8 cellular contexts compared by ENCODE assay signal in genomic region chr10:32318476-32318896, GRCh38. TPM values are rescaled to one million over a fixed set of nuclear protein-coding genes. Genes with fewer than 3 reads are reported as not detected.
DNase-seq lines count a peak whose midpoint lies in the region; ATAC-seq lines count a peak whose summit lies in the region.

No MANE protein-coding gene starts in this region.

- no peaks in the 10 kb centered on the region for H3K27me3 Mint-ChIP-seq in activated T-helper 1 cell treated with anti-CD3 and anti-CD28 coated beads, Interleukin-12 subunit alpha, Interleukin-12 subunit beta, Interleukin-2, Interleukin-4 antibody, amounts not matched to agents 30 ng/mL and 10 ng/mL and 1 ng/mL, durations not matched to agents 14 hours and 24 hours and 36 hours (ENCODE audit: insufficient read depth)

- DNase-seq in AG20443 (ENCODE audit: low spot score) (peak; percentile 37), GM19240 (ENCODE audit: insufficient read length, low spot score) (no peak), NCI-H524 (lab: John Stamatoyannopoulos, UW) (no peak), cortex of kidney (lab: John Stamatoyannopoulos, UW) (no peak)
- no peak for DNase-seq in activated T-helper 1 cell treated with anti-CD3 and anti-CD28 coated beads, Interleukin-12 subunit alpha, Interleukin-12 subunit beta, Interleukin-2, Interleukin-4 antibody, amounts not matched to agents 30 ng/mL and 10 ng/mL and 1 ng/mL, durations not matched to agents 14 hours and 24 hours and 36 hours (ENCODE audit: low spot score)

- peaks cover 15% of the 10 kb centered on the region for H3K36me3 Mint-ChIP-seq in activated T-helper 1 cell treated with anti-CD3 and anti-CD28 coated beads, Interleukin-12 subunit alpha, Interleukin-12 subunit beta, Interleukin-2, Interleukin-4 antibody, amounts not matched to agents 30 ng/mL and 10 ng/mL and 1 ng/mL, durations not matched to agents 14 hours and 24 hours and 36 hours (ENCODE audit: low read depth)

- intact Hi-C loops in activated T-helper 1 cell treated with anti-CD3 and anti-CD28 coated beads, Interleukin-12 subunit alpha, Interleukin-12 subunit beta, Interleukin-2, Interleukin-4 antibody, amounts not matched to agents 30 ng/mL and 10 ng/mL and 1 ng/mL, durations not matched to agents 14 hours and 24 hours and 36 hours (cut with micrococcal nuclease): loop anchor here (1.0 kb wide), 3 partner anchors 14 to 74 kb away; no protein-coding TSS in a partner anchor

- peak overlapping the region; percentile 15 for H3K27ac ChIP-seq in skeletal muscle tissue (ENCODE audit: low read depth, low read length)

- H3K27me3 ChIP-seq in skeletal muscle tissue (ENCODE audit: control insufficient read depth in 3 of 3, insufficient read depth in 3 of 3, low read length in 3 of 3): no peaks in the 10 kb centered on the region

- H3K4me1 Mint-ChIP-seq in activated T-helper 1 cell treated with anti-CD3 and anti-CD28 coated beads, Interleukin-12 subunit alpha, Interleukin-12 subunit beta, Interleukin-2, Interleukin-4 antibody, amounts not matched to agents 30 ng/mL and 10 ng/mL and 1 ng/mL, durations not matched to agents 14 hours and 24 hours and 36 hours (ENCODE audit: low read depth): peaks cover 57% of the 10 kb centered on the region

- no peaks in the 10 kb centered on the region for H3K9me3 ChIP-seq in skeletal muscle tissue (ENCODE audit: control insufficient read depth in 3 of 3, low read length in 3 of 3)

- peaks cover 10 to 24% (median 23%) of the 10 kb centered on the region in 3 donors for H3K4me1 ChIP-seq in skeletal muscle tissue (ENCODE audit: control insufficient read depth in 3 of 3, insufficient read depth in 3 of 3, low read length in 3 of 3)

- peak; percentile 51 for ATAC-seq in GM18870 (IDR thresholded peaks at IDR 0.05; ENCODE audit: unreplicated experiment)
- ATAC-seq in HG03095 (IDR thresholded peaks at IDR 0.05; ENCODE audit: unreplicated experiment): peak; percentile 54

- H3K4me3 ChIP-seq in skeletal muscle tissue (ENCODE audit: low read length in 3 of 3): no peak overlapping the region

- H3K9ac ChIP-seq in skeletal muscle tissue (ENCODE audit: low read depth in 1 of 3, low read length in 3 of 3): no peak overlapping the region

- peak overlapping the region; percentile 5 for H3K4me3 Mint-ChIP-seq in activated T-helper 1 cell treated with anti-CD3 and anti-CD28 coated beads, Interleukin-12 subunit alpha, Interleukin-12 subunit beta, Interleukin-2, Interleukin-4 antibody, amounts not matched to agents 30 ng/mL and 10 ng/mL and 1 ng/mL, durations not matched to agents 14 hours and 24 hours and 36 hours

- no peaks in the 10 kb centered on the region for H3K36me3 ChIP-seq in skeletal muscle tissue (ENCODE audit: control insufficient read depth in 3 of 3, insufficient read depth in 3 of 3, low read length in 3 of 3)

- no peaks in the 10 kb centered on the region for H3K9me3 Mint-ChIP-seq in activated T-helper 1 cell treated with anti-CD3 and anti-CD28 coated beads, Interleukin-12 subunit alpha, Interleukin-12 subunit beta, Interleukin-2, Interleukin-4 antibody, amounts not matched to agents 30 ng/mL and 10 ng/mL and 1 ng/mL, durations not matched to agents 14 hours and 24 hours and 36 hours

- peak overlapping the region; percentile 69 for H3K27ac Mint-ChIP-seq in activated T-helper 1 cell treated with anti-CD3 and anti-CD28 coated beads, Interleukin-12 subunit alpha, Interleukin-12 subunit beta, Interleukin-2, Interleukin-4 antibody, amounts not matched to agents 30 ng/mL and 10 ng/mL and 1 ng/mL, durations not matched to agents 14 hours and 24 hours and 36 hours

RNA-seq across cellular contexts. Expression of gene EPC1, which starts 28.5 kb away (rescaled TPM):
- 36.5 and 37.8 TPM in 2 replicates for total RNA-seq in activated T-helper 1 cell treated with anti-CD3 and anti-CD28 coated beads, Interleukin-12 subunit alpha, Interleukin-12 subunit beta, Interleukin-2, Interleukin-4 antibody, amounts not matched to agents 30 ng/mL and 10 ng/mL and 1 ng/mL, durations not matched to agents 14 hours and 24 hours and 36 hours
- total RNA-seq in skeletal muscle tissue: 72.0 TPM
